ENCODE assay signal across 8 cellular contexts in the genomic region with DNA sequence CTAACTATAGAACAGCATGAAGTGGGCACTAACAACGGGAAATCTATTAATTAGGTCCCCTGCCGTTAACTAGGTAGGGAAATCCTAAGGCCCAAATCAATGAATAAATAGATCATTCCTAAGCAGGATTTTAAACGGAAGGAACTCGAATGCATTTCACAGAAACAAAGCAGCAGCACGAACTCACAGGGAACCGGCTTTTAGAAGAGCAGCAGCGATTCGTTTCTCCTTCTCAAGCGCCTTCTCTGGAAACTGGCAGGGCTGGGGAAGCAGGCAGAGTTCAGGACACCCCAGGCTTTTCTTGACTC.
A peak's percentile ranks its signal among the peaks of the same experiment; 100 is the strongest.
DNase-seq lines count a peak whose midpoint lies in the region; ATAC-seq and TF ChIP-seq lines count a peak whose summit lies in the region.

No MANE protein-coding gene starts in this region.

- in situ Hi-C loops in astrocyte of the cerebellum (cut with HindIII; ENCODE audit: low sequenced_read_pairs): no loop called here

- TF ChIP-seq CTCF in astrocyte of the cerebellum (IDR thresholded peaks at IDR 0.05; ENCODE audit: low read depth, low read length, missing control alignments): no peak

- H3K27me3 ChIP-seq in stomach smooth muscle (ENCODE audit: control insufficient read depth in 1 of 2, insufficient read depth in 2 of 2, low read length in 2 of 2): no peaks in the 10 kb centered on the region

- H3K4me3 ChIP-seq in astrocyte of the cerebellum (ENCODE audit: low read depth, low read length) (peak overlapping the region; percentile 90), stomach smooth muscle (ENCODE audit: low read length in 2 of 2) (peak overlapping the region; percentile 92 to 94)

- H3K9me3 ChIP-seq in stomach smooth muscle (ENCODE audit: control insufficient read depth in 2 of 2, low read length in 2 of 2): no peaks in the 10 kb centered on the region

- H3K27ac ChIP-seq in stomach smooth muscle (ENCODE audit: low read length): peak overlapping the region; percentile 76

- no peak for ATAC-seq in HG02678 (IDR thresholded peaks at IDR 0.05; ENCODE audit: unreplicated experiment)

- peak overlapping the region; percentile 79 to 90 for H3K9ac ChIP-seq in stomach smooth muscle (ENCODE audit: low read length in 2 of 2)

- peaks cover 10% of the 10 kb centered on the region for H3K4me1 ChIP-seq in stomach smooth muscle (ENCODE audit: control insufficient read depth, insufficient read depth, low read length)

- H3K36me3 ChIP-seq in stomach smooth muscle (ENCODE audit: control insufficient read depth in 2 of 2, insufficient read depth in 2 of 2, low read length in 2 of 2): no peaks in the 10 kb centered on the region

- DNase-seq in activated T-cell treated with anti-CD3 and anti-CD28 coated beads for 4 hours: peak; percentile 3
- DNase-seq in activated T-cell treated with anti-CD3 and anti-CD28 coated beads, Interleukin-2, amount 50 U/mL, for 48 hours: no peak
- peak; percentile 9 for DNase-seq in NCI-H1694 (lab: John Stamatoyannopoulos, UW)
- DNase-seq in astrocyte of the cerebellum (ENCODE audit: low read depth): peak; percentile 6
- peak; percentile 25 for DNase-seq in kidney glomerular epithelial cell (lab: John Stamatoyannopoulos, UW)
- DNase-seq in stimulated activated CD4-positive, alpha-beta T cell treated with anti-CD3 and anti-CD28 coated beads, Interleukin-12 subunit alpha, Interleukin-12 subunit beta, amount 100 ng/mL, for 4 hours: no peak

Comparison
In these comparisons a context has a peak if more than half of its experiments do, and no peak if none do; other contexts are left out.
1. DNase-seq: peak in activated T-cell treated with anti-CD3 and anti-CD28 coated beads for 4 hours (single experiment), NCI-H1694 (single experiment), astrocyte of the cerebellum (single experiment) and kidney glomerular epithelial cell (single experiment); none in activated T-cell treated with anti-CD3 and anti-CD28 coated beads, Interleukin-2, amount 50 U/mL, for 48 hours (0 of 2) and stimulated activated CD4-positive, alpha-beta T cell treated with anti-CD3 and anti-CD28 coated beads, Interleukin-12 subunit alpha, Interleukin-12 subunit beta, amount 100 ng/mL, for 4 hours (single experiment).